Comparison of ENCODE assay signal across 8 cellular contexts in genomic region chr10:131900350-131901152, GRCh38. TPM values are rescaled to one million over a fixed set of nuclear protein-coding genes. Genes with fewer than 3 reads are reported as not detected.
DNase-seq lines count a peak whose midpoint lies in the region; FAIRE-seq and TF ChIP-seq lines count a peak whose summit lies in the region.

Gene PPP2R2D (plus strand): TSS chr10:131901008. CDS start chr10:131901149, 141 bp downstream.

- no peak for FAIRE-seq in frontal cortex (lab: Jason Lieb, UNC)

- H3K18ac ChIP-seq in neuronal stem cell (ENCODE audit: low read length): peak within 1 kb of the TSS; percentile 90

- H3K27ac ChIP-seq in neuronal stem cell (replicated peaks; ENCODE audit: low read length): peak within 1 kb of the TSS; percentile 61

- H3K14ac ChIP-seq in neuronal stem cell (ENCODE audit: low read length): peak within 1 kb of the TSS; percentile 32

- H3K4me3 ChIP-seq in HAP-1 (peak within 1 kb of the TSS; percentile 82), MG63 (peak within 1 kb of the TSS; percentile 93), neuronal stem cell (ENCODE audit: low read length in 2 of 2) (peak within 1 kb of the TSS; percentile 84 to 99)

- peak within 1 kb of the TSS; percentile 51 for H2AK5ac ChIP-seq in neuronal stem cell (ENCODE audit: low read depth, low read length)

- H3K9ac ChIP-seq in neuronal stem cell (ENCODE audit: low read depth, low read length, poor library complexity): peak within 1 kb of the TSS; percentile 89

- in situ Hi-C loops in G401 (cut with HindIII; ENCODE audit: low sequenced_read_pairs): no loop called here
- in situ Hi-C loops in HAP-1 (cut with MboI; ENCODE audit: low sequenced_read_pairs): no loop called here
- in situ Hi-C loops in SK-MEL-5 (cut with HindIII; ENCODE audit: low pct_unique_long_range_greater_than_20kb, low sequenced_read_pairs): no loop called here

- H3K36me3 ChIP-seq in HAP-1 (replicated peaks): peaks cover 4% of the 10 kb centered on the region
- H3K36me3 ChIP-seq in MG63: peaks cover 12% of the 10 kb centered on the region
- H3K36me3 ChIP-seq in neuronal stem cell (replicated peaks in 1 of 2; ENCODE audit: control insufficient read depth in 2 of 2, insufficient read depth in 2 of 2, low read length in 2 of 2): peaks cover 6 to 19% of the 10 kb centered on the region in 2 donors

- H3K4me2 ChIP-seq in neuronal stem cell (ENCODE audit: insufficient read depth, low read length, poor library complexity, severe bottlenecking): peak within 1 kb of the TSS; percentile 95

- H3K23ac ChIP-seq in neuronal stem cell (ENCODE audit: low read depth, low read length, poor library complexity): peak within 1 kb of the TSS; percentile 90

- no peak within 1 kb of the TSS for H3K4ac ChIP-seq in neuronal stem cell (ENCODE audit: low read length)

- no peak within 1 kb of the TSS for H2BK15ac ChIP-seq in neuronal stem cell (ENCODE audit: low read length)

- no peak within 1 kb of the TSS for H4K91ac ChIP-seq in neuronal stem cell (ENCODE audit: low read depth, low read length, poor library complexity)

- H2AFZ ChIP-seq in neuronal stem cell (ENCODE audit: low read length): peak within 1 kb of the TSS; percentile 94

- H4K8ac ChIP-seq in neuronal stem cell (ENCODE audit: low read depth, low read length): no peak within 1 kb of the TSS

- H2BK120ac ChIP-seq in neuronal stem cell (ENCODE audit: low read depth, low read length): peak within 1 kb of the TSS; percentile 47

- no peak for TF ChIP-seq CTCF in subcutaneous adipose tissue (IDR thresholded peaks at IDR 0.05; ENCODE audit: low read depth)

- H3K4me1 ChIP-seq in HAP-1: peaks cover 13% of the 10 kb centered on the region
- peaks cover 4 to 12% of the 10 kb centered on the region in 2 donors for H3K4me1 ChIP-seq in neuronal stem cell (ENCODE audit: control insufficient read depth in 2 of 2, insufficient read depth in 1 of 2, low read depth in 1 of 2, low read length in 2 of 2)

- H3K27me3 ChIP-seq in HAP-1 (ENCODE audit: low read depth) (no peaks in the 10 kb centered on the region), MG63 (peaks cover 11% of the 10 kb centered on the region; the same call in 1 of the 2 replicates), neuronal stem cell (ENCODE audit: control insufficient read depth in 3 of 3, insufficient read depth in 3 of 3, low read depth in 1 of 3, low read length in 3 of 3) (peaks cover 0 to 23% (median 16%) of the 10 kb centered on the region in 3 experiments)

- peaks cover 5% of the 10 kb centered on the region for H3K79me1 ChIP-seq in neuronal stem cell (ENCODE audit: low read depth, low read length)

- WGBS in neuronal stem cell (ENCODE audit: extremely low coverage in 2 of 2, insufficient read length in 2 of 2, insufficient replicate concordance in 1 of 2), 2 donors: no CpG with 5 or more reads among the region's 107 CpGs

- H2BK12ac ChIP-seq in neuronal stem cell (ENCODE audit: low read length): no peak within 1 kb of the TSS

- H3K9me3 ChIP-seq in HAP-1 (no peaks in the 10 kb centered on the region), MG63 (no peaks in the 10 kb centered on the region), neuronal stem cell (replicated peaks in 1 of 2; ENCODE audit: control insufficient read depth in 2 of 2, insufficient read depth in 1 of 2, low read depth in 1 of 2, low read length in 2 of 2) (no peaks in the 10 kb centered on the region)

- peak within 1 kb of the TSS; percentile 61 for H2BK5ac ChIP-seq in neuronal stem cell (ENCODE audit: low read length)

- DNase-seq in G401 (ENCODE audit: low spot score) (peak; percentile 94), HAP-1 (ENCODE audit: low spot score in 2 of 2) (peak; percentile 87 to 95), MG63 (peak; percentile 91), SK-MEL-5 (ENCODE audit: low read depth, low spot score) (peak; percentile 87), frontal cortex (ENCODE audit: low spot score in 2 of 2) (peak; percentile 98), neuronal stem cell (ENCODE audit: low spot score) (peak; percentile 94)
- DNase-seq in activated naive CD4-positive, alpha-beta T cell treated with Interleukin-2 at 50 U/mL for 16 hours: peak; percentile 96

RNA-seq across cellular contexts. Expression of gene PPP2R2D, which starts in this region (rescaled TPM):
- 32.2 and 57.5 TPM in 2 replicates for total RNA-seq in G401 (2014; rRNA removed; shearing (Covaris generic))
- 28.8 and 40.9 TPM in 2 replicates for total RNA-seq in MG63 (2014; rRNA removed; shearing (Covaris generic); ENCODE audit: low replicate concordance)
- total RNA-seq in SK-MEL-5 (2014; rRNA removed; shearing (Covaris generic)): 22.8 and 23.6 TPM in 2 replicates
- polyA plus RNA-seq in SK-MEL-5 (2015; cell fraction: cytosol; rRNA removed): 10.8 and 14.0 TPM in 2 replicates
- polyA plus RNA-seq in SK-MEL-5 (2015; cell fraction: nucleus; rRNA removed): 21.6 and 23.4 TPM in 2 replicates
- total RNA-seq in frontal cortex: 53.4 TPM
- 26.3 TPM for polyA plus RNA-seq in neuronal stem cell (2013, experiment 1 of 2)
- polyA plus RNA-seq in neuronal stem cell (2013, experiment 2 of 2): 26.5 TPM
- total RNA-seq in subcutaneous adipose tissue: 10 to 100 TPM; 27.5 to 41.4 (median 29.5) TPM

Comparison
In these comparisons a context has a peak if more than half of its experiments do, and no peak if none do; other contexts are left out.
1. Peak in every context shown above with its lines: DNase-seq, H3K4me3 ChIP-seq and H3K27ac ChIP-seq.